In genomic region chr12:101607894-101608293, GRCh38 we compare ENCODE assay signal across 1 cellular context.
TF ChIP-seq lines count a peak whose summit lies in the region.

No MANE protein-coding gene starts in this region.

TF ChIP-seq in SK-N-SH, 30 proteins besides CTCF, POLR2A, EP300 and RAD21:
- no peak for TF ChIP-seq NRF1 (IDR thresholded peaks at IDR 0.05; ENCODE audit: low read depth, low read length)
